ENCODE assay signal across 12 cellular contexts in the genomic region with DNA sequence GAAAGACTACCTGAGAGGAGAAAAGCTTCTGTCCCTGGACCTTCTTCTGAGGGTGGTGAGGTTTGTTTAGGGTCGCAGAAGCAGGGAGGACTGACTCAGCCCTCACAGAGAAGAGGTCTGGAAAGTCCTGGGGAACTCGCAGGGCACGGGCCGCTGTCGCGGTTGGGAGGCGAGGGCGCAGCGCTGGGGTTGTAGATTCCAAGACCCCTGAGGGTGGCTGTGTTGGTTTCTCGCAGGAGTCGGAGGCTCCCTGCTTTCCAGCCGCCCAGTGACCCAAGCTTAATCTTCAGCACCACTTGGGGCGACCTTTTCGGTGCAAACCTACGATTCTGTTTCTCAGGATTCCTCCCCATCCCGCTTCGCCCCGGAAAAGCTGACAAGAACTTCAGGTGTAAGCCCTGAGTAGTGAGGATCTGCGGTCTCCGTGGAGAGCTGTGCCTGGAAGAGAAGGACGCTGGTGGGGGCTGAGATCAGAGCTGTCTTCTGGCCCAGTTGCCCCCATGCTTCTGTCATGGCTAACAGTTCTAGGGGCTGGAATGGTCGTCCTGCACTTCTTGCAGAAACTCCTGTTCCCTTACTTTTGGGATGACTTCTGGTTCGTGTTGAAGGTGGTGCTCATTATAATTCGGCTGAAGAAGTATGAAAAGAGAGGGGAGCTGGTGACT. TPM values are rescaled to one million over a fixed set of nuclear protein-coding genes. Genes with fewer than 3 reads are reported as not detected.
A peak's percentile ranks its signal among the peaks of the same experiment; 100 is the strongest.
DNase-seq lines count a peak whose midpoint lies in the region; ATAC-seq and TF ChIP-seq lines count a peak whose summit lies in the region.
"Had no signal": no experiment of that assay in that cellular context is flagged by ENCODE, and none has a peak within 500 bp of the region (broad histone marks: within the 10 kb centered on the region; RNA-seq: fewer than 3 reads in every experiment).

No MANE protein-coding gene starts in this region.

- peak; percentile 14 for ATAC-seq in stimulated activated naive CD8-positive, alpha-beta T cell treated with anti-CD3 and anti-CD28 coated beads, Interleukin-15, Interleukin-2, amounts not matched to agents 100 U/mL and 50 U/mL, for 24 hours
- ATAC-seq in stimulated activated naive CD8-positive, alpha-beta T cell treated with anti-CD3 and anti-CD28 coated beads, Interleukin-15, amount 100 ng/mL, for 72 hours, result no peak
- ATAC-seq in gastroesophageal sphincter (peak; percentile 50), HG03469 (IDR thresholded peaks at IDR 0.05; ENCODE audit: unreplicated experiment) (no peak)
- ATAC-seq: T-cell had no signal

- no peaks in the 10 kb centered on the region for H3F3A ChIP-seq in neural cell (ENCODE audit: insufficient read depth, low read length, poor library complexity, severe bottlenecking)

- peaks cover 29% of the 10 kb centered on the region for H3K27me3 Mint-ChIP-seq in stimulated activated naive CD8-positive, alpha-beta T cell treated with anti-CD3 and anti-CD28 coated beads, Interleukin-15, amount 100 ng/mL, for 72 hours

- H3K9me3 ChIP-seq in gastroesophageal sphincter (peaks cover 0 to 3% (median 0%) of the 10 kb centered on the region in 3 donors), neural cell (ENCODE audit: low read length) (no peaks in the 10 kb centered on the region)
- H3K9me3 ChIP-seq: left lung had no signal

- no peaks in the 10 kb centered on the region for H3K79me2 ChIP-seq in neural cell (replicated peaks; ENCODE audit: insufficient read depth, low read length)

- no peak overlapping the region for H3K4me2 ChIP-seq in neural cell (ENCODE audit: low read length)

- H3K4me3 Mint-ChIP-seq in stimulated activated naive CD8-positive, alpha-beta T cell treated with anti-CD3 and anti-CD28 coated beads, Interleukin-15, amount 100 ng/mL, for 72 hours, result no peak overlapping the region
- H3K4me3 Mint-ChIP-seq: T-cell had no signal

- H4K20me1 ChIP-seq in neural cell (ENCODE audit: insufficient read depth), result no peaks in the 10 kb centered on the region

- H3K27me3 ChIP-seq in gastroesophageal sphincter, result no peaks in the 10 kb centered on the region
- peaks cover 15% of the 10 kb centered on the region for H3K27me3 ChIP-seq in neural cell (ENCODE audit: insufficient read depth, low read depth, low read length)

- no peak overlapping the region for H3K9ac ChIP-seq in neural cell (ENCODE audit: low read length)

- peaks cover 0 to 15% (median 0%) of the 10 kb centered on the region in 3 donors for H3K4me1 ChIP-seq in gastroesophageal sphincter
- H3K4me1 ChIP-seq: left lung had no signal

- TF ChIP-seq CTCF in gastroesophageal sphincter (IDR thresholded peaks at IDR 0.05) (no peak), neural cell (IDR thresholded peaks at IDR 0.05; ENCODE audit: poor library complexity, severe bottlenecking) (no peak)

- H3K36me3 ChIP-seq in gastroesophageal sphincter, result no peaks in the 10 kb centered on the region
- no peaks in the 10 kb centered on the region for H3K36me3 ChIP-seq in neural cell (ENCODE audit: insufficient read depth, low read length)
- H3K36me3 ChIP-seq: left lung had no signal

- no peak for DNase-seq in stimulated activated naive CD8-positive, alpha-beta T cell treated with anti-CD3 and anti-CD28 coated beads, Interleukin-15, Interleukin-2, amounts not matched to agents 100 U/mL and 50 U/mL, for 24 hours
- no peak for DNase-seq in stimulated activated naive CD8-positive, alpha-beta T cell treated with anti-CD3 and anti-CD28 coated beads, Interleukin-15, amount 100 ng/mL, for 72 hours
- DNase-seq in AG20443 (ENCODE audit: low spot score) (no peak), DMS79 treated with DMSO at 0.1 percent for 48 hours (lab: John Stamatoyannopoulos, UW) (no peak)
- no peak for DNase-seq in stimulated activated CD8-positive, alpha-beta memory T cell treated with anti-CD3 and anti-CD28 coated beads, Interleukin-4, amount 100 ng/mL, for 48 hours
- DNase-seq: 8988T, T-cell had no signal

- no peak for TF ChIP-seq RAD21 in neural cell (conservative IDR thresholded peaks at IDR 0.05)

- WGBS in gastroesophageal sphincter (ENCODE audit: low coverage in 1 of 2), 2 donors, result 24 to 53% methylated on average over 2 to 9 of the region's 24 CpGs

- H2AFZ ChIP-seq in neural cell (ENCODE audit: low read depth, low read length), result no peak overlapping the region

- no peak overlapping the region for H3K27ac Mint-ChIP-seq in stimulated activated naive CD8-positive, alpha-beta T cell treated with anti-CD3 and anti-CD28 coated beads, Interleukin-15, amount 100 ng/mL, for 72 hours
- H3K27ac Mint-ChIP-seq: dendritic cell treated with granulocyte-macrophage colony-stimulating factor and Interleukin-4, amounts not matched to agents 40 ng/mL and 50 ng/mL, for 4 days; T-cell had no signal

- H3K4me1 Mint-ChIP-seq in stimulated activated naive CD8-positive, alpha-beta T cell treated with anti-CD3 and anti-CD28 coated beads, Interleukin-15, amount 100 ng/mL, for 72 hours, result no peaks in the 10 kb centered on the region

- peaks cover 7 to 17% of the 10 kb centered on the region in 2 donors for H3K9me3 Mint-ChIP-seq in stimulated activated naive CD8-positive, alpha-beta T cell treated with anti-CD3 and anti-CD28 coated beads, Interleukin-15, amount 100 ng/mL, for 72 hours

- TF ChIP-seq EP300 in gastroesophageal sphincter (IDR thresholded peaks at IDR 0.05) (no peak), neural cell (conservative IDR thresholded peaks at IDR 0.05; ENCODE audit: poor library complexity, severe bottlenecking) (no peak)

- H3K27ac ChIP-seq in gastroesophageal sphincter, result peak overlapping the region; percentile 1 to 86 (median 78)
- no peak overlapping the region for H3K27ac ChIP-seq in neural cell (ENCODE audit: low read length)
- H3K27ac ChIP-seq: left lung had no signal

- H3K4me3 ChIP-seq in gastroesophageal sphincter (peak overlapping the region; percentile 41 to 61), neural cell (ENCODE audit: low read length) (peak overlapping the region; percentile 66)

- no peaks in the 10 kb centered on the region for H3K9me2 ChIP-seq in neural cell (ENCODE audit: insufficient read depth, low read length)

- TF ChIP-seq POLR2A in gastroesophageal sphincter (IDR thresholded peaks at IDR 0.05), result no peak

TF ChIP-seq in neural cell, 6 proteins besides CTCF, POLR2A, EP300 and RAD21:
- no peak for TF ChIP-seq EZH2 (IDR thresholded peaks at IDR 0.05; ENCODE audit: borderline replicate concordance, insufficient read depth, low read length, poor library complexity, severe bottlenecking)
- TF ChIP-seq SMC3 (conservative IDR thresholded peaks at IDR 0.05; ENCODE audit: poor library complexity), result no peak
- TF ChIP-seq MXI1 (conservative IDR thresholded peaks at IDR 0.05; ENCODE audit: poor library complexity, severe bottlenecking), result no peak
- TF ChIP-seq POLR2AphosphoS5 (IDR thresholded peaks at IDR 0.05), result no peak
- no peak for TF ChIP-seq TAF1 (IDR thresholded peaks at IDR 0.05; ENCODE audit: low read depth)
- TF ChIP-seq, protein P1, sequence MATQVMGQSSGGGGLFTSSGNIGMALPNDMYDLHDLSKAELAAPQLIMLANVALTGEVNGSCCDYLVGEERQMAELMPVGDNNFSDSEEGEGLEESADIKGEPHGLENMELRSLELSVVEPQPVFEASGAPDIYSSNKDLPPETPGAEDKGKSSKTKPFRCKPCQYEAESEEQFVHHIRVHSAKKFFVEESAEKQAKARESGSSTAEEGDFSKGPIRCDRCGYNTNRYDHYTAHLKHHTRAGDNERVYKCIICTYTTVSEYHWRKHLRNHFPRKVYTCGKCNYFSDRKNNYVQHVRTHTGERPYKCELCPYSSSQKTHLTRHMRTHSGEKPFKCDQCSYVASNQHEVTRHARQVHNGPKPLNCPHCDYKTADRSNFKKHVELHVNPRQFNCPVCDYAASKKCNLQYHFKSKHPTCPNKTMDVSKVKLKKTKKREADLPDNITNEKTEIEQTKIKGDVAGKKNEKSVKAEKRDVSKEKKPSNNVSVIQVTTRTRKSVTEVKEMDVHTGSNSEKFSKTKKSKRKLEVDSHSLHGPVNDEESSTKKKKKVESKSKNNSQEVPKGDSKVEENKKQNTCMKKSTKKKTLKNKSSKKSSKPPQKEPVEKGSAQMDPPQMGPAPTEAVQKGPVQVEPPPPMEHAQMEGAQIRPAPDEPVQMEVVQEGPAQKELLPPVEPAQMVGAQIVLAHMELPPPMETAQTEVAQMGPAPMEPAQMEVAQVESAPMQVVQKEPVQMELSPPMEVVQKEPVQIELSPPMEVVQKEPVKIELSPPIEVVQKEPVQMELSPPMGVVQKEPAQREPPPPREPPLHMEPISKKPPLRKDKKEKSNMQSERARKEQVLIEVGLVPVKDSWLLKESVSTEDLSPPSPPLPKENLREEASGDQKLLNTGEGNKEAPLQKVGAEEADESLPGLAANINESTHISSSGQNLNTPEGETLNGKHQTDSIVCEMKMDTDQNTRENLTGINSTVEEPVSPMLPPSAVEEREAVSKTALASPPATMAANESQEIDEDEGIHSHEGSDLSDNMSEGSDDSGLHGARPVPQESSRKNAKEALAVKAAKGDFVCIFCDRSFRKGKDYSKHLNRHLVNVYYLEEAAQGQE (IDR thresholded peaks at IDR 0.05; ENCODE audit: borderline replicate concordance), result no peak

RNA-seq across cellular contexts. Expression of a gene that starts 0.5 kb away (rescaled TPM):
- total RNA-seq in gastroesophageal sphincter, result 10 to 100 TPM in 3 of 4 donors, under 1 TPM in 1; 0.67 to 80.1 (median 33.4) TPM
- 0.37 and 1.0 TPM in 2 replicates for polyA plus RNA-seq in neural cell
- 1.7 and 2.7 TPM in 2 replicates for polyA minus RNA-seq in neural cell

Comparison
In these comparisons a context has a peak if more than half of its experiments do, and no peak if none do; other contexts are left out.
1. ATAC-seq: peak in stimulated activated naive CD8-positive, alpha-beta T cell treated with anti-CD3 and anti-CD28 coated beads, Interleukin-15, Interleukin-2, amounts not matched to agents 100 U/mL and 50 U/mL, for 24 hours (single experiment) and gastroesophageal sphincter (single experiment); none in stimulated activated naive CD8-positive, alpha-beta T cell treated with anti-CD3 and anti-CD28 coated beads, Interleukin-15, amount 100 ng/mL, for 72 hours (single experiment) and HG03469 (single experiment).